In genomic region chr11:71787014-71787823, GRCh38 we compare ENCODE assay signal across 1 cellular context.
TF ChIP-seq lines count a peak whose summit lies in the region.

No MANE protein-coding gene starts in this region.

TF ChIP-seq in HepG2, 621 proteins besides CTCF, POLR2A, EP300 and RAD21 (continued from another document):
- no peak for TF ChIP-seq ZC3H4 (CRISPR knock-in tag; IDR thresholded peaks at IDR 0.05; ENCODE audit: borderline replicate concordance)
- TF ChIP-seq ZEB1 (IDR thresholded peaks at IDR 0.05; ENCODE audit: insufficient replicate concordance, low read depth) = no peak
- peak; percentile 60; the same call in 1 of the 2 replicates for TF ChIP-seq MYC (CRISPR knock-in tag; IDR thresholded peaks at IDR 0.05; ENCODE audit: borderline replicate concordance)
- TF ChIP-seq BATF2 (CRISPR knock-in tag; IDR thresholded peaks at IDR 0.05) = no peak
- TF ChIP-seq ZBTB43 (CRISPR knock-in tag; conservative IDR thresholded peaks at IDR 0.05) = no peak
- TF ChIP-seq ZNF703 (CRISPR knock-in tag; IDR thresholded peaks at IDR 0.05; ENCODE audit: borderline replicate concordance) = no peak
- peak; percentile 46; the same call in 1 of the 2 replicates for TF ChIP-seq GABPB1 (CRISPR knock-in tag; IDR thresholded peaks at IDR 0.05)
- no peak for TF ChIP-seq ZSCAN25 (CRISPR knock-in tag; IDR thresholded peaks at IDR 0.05)
- no peak for TF ChIP-seq ZSCAN21 (CRISPR knock-in tag; IDR thresholded peaks at IDR 0.05; ENCODE audit: borderline replicate concordance)
- no peak for TF ChIP-seq ZNF562 (CRISPR knock-in tag; IDR thresholded peaks at IDR 0.05; ENCODE audit: borderline replicate concordance)
- no peak for TF ChIP-seq ZNF567 (CRISPR knock-in tag; IDR thresholded peaks at IDR 0.05; ENCODE audit: borderline replicate concordance)
- no peak for TF ChIP-seq ZNF121 (CRISPR knock-in tag; IDR thresholded peaks at IDR 0.05)
- no peak for TF ChIP-seq ZNF580 (CRISPR knock-in tag; IDR thresholded peaks at IDR 0.05; ENCODE audit: borderline replicate concordance, low read depth)
- TF ChIP-seq RBAK (CRISPR knock-in tag; IDR thresholded peaks at IDR 0.05) = no peak
- TF ChIP-seq, protein P1, sequence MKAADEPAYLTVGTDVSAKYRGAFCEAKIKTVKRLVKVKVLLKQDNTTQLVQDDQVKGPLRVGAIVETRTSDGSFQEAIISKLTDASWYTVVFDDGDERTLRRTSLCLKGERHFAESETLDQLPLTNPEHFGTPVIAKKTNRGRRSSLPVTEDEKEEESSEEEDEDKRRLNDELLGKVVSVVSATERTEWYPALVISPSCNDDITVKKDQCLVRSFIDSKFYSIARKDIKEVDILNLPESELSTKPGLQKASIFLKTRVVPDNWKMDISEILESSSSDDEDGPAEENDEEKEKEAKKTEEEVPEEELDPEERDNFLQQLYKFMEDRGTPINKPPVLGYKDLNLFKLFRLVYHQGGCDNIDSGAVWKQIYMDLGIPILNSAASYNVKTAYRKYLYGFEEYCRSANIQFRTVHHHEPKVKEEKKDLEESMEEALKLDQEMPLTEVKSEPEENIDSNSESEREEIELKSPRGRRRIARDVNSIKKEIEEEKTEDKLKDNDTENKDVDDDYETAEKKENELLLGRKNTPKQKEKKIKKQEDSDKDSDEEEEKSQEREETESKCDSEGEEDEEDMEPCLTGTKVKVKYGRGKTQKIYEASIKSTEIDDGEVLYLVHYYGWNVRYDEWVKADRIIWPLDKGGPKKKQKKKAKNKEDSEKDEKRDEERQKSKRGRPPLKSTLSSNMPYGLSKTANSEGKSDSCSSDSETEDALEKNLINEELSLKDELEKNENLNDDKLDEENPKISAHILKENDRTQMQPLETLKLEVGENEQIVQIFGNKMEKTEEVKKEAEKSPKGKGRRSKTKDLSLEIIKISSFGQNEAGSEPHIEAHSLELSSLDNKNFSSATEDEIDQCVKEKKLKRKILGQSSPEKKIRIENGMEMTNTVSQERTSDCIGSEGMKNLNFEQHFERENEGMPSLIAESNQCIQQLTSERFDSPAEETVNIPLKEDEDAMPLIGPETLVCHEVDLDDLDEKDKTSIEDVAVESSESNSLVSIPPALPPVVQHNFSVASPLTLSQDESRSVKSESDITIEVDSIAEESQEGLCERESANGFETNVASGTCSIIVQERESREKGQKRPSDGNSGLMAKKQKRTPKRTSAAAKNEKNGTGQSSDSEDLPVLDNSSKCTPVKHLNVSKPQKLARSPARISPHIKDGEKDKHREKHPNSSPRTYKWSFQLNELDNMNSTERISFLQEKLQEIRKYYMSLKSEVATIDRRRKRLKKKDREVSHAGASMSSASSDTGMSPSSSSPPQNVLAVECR (CRISPR knock-in tag; IDR thresholded peaks at IDR 0.05; ENCODE audit: borderline replicate concordance) = peak; percentile 45; the same call in 1 of the 2 replicates
- no peak for TF ChIP-seq YEATS4 (CRISPR knock-in tag; IDR thresholded peaks at IDR 0.05; ENCODE audit: borderline replicate concordance)
- TF ChIP-seq PHF21A (CRISPR knock-in tag; IDR thresholded peaks at IDR 0.05) = no peak
- TF ChIP-seq SPEN (CRISPR knock-in tag; IDR thresholded peaks at IDR 0.05; ENCODE audit: low read depth) = no peak
- no peak for TF ChIP-seq FOXC1 (CRISPR knock-in tag; IDR thresholded peaks at IDR 0.05; ENCODE audit: borderline replicate concordance)
- no peak for TF ChIP-seq SP140L (CRISPR knock-in tag; IDR thresholded peaks at IDR 0.05; ENCODE audit: borderline replicate concordance)
- TF ChIP-seq, protein P2, sequence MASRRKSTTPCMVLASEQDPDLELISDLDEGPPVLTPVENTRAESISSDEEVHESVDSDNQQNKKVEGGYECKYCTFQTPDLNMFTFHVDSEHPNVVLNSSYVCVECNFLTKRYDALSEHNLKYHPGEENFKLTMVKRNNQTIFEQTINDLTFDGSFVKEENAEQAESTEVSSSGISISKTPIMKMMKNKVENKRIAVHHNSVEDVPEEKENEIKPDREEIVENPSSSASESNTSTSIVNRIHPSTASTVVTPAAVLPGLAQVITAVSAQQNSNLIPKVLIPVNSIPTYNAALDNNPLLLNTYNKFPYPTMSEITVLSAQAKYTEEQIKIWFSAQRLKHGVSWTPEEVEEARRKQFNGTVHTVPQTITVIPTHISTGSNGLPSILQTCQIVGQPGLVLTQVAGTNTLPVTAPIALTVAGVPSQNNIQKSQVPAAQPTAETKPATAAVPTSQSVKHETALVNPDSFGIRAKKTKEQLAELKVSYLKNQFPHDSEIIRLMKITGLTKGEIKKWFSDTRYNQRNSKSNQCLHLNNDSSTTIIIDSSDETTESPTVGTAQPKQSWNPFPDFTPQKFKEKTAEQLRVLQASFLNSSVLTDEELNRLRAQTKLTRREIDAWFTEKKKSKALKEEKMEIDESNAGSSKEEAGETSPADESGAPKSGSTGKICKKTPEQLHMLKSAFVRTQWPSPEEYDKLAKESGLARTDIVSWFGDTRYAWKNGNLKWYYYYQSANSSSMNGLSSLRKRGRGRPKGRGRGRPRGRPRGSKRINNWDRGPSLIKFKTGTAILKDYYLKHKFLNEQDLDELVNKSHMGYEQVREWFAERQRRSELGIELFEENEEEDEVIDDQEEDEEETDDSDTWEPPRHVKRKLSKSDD (CRISPR knock-in tag; IDR thresholded peaks at IDR 0.05; ENCODE audit: low read depth) = no peak
- TF ChIP-seq, protein P3, sequence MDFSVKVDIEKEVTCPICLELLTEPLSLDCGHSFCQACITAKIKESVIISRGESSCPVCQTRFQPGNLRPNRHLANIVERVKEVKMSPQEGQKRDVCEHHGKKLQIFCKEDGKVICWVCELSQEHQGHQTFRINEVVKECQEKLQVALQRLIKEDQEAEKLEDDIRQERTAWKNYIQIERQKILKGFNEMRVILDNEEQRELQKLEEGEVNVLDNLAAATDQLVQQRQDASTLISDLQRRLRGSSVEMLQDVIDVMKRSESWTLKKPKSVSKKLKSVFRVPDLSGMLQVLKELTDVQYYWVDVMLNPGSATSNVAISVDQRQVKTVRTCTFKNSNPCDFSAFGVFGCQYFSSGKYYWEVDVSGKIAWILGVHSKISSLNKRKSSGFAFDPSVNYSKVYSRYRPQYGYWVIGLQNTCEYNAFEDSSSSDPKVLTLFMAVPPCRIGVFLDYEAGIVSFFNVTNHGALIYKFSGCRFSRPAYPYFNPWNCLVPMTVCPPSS (IDR thresholded peaks at IDR 0.05) = no peak
- TF ChIP-seq, protein P4, sequence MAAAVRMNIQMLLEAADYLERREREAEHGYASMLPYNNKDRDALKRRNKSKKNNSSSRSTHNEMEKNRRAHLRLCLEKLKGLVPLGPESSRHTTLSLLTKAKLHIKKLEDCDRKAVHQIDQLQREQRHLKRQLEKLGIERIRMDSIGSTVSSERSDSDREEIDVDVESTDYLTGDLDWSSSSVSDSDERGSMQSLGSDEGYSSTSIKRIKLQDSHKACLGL (CRISPR knock-in tag; IDR thresholded peaks at IDR 0.05) = peak; percentile 62; the same call in 1 of the 2 replicates
- TF ChIP-seq HIC2 (CRISPR knock-in tag; IDR thresholded peaks at IDR 0.05; ENCODE audit: low read depth) = no peak
- TF ChIP-seq, protein P5, sequence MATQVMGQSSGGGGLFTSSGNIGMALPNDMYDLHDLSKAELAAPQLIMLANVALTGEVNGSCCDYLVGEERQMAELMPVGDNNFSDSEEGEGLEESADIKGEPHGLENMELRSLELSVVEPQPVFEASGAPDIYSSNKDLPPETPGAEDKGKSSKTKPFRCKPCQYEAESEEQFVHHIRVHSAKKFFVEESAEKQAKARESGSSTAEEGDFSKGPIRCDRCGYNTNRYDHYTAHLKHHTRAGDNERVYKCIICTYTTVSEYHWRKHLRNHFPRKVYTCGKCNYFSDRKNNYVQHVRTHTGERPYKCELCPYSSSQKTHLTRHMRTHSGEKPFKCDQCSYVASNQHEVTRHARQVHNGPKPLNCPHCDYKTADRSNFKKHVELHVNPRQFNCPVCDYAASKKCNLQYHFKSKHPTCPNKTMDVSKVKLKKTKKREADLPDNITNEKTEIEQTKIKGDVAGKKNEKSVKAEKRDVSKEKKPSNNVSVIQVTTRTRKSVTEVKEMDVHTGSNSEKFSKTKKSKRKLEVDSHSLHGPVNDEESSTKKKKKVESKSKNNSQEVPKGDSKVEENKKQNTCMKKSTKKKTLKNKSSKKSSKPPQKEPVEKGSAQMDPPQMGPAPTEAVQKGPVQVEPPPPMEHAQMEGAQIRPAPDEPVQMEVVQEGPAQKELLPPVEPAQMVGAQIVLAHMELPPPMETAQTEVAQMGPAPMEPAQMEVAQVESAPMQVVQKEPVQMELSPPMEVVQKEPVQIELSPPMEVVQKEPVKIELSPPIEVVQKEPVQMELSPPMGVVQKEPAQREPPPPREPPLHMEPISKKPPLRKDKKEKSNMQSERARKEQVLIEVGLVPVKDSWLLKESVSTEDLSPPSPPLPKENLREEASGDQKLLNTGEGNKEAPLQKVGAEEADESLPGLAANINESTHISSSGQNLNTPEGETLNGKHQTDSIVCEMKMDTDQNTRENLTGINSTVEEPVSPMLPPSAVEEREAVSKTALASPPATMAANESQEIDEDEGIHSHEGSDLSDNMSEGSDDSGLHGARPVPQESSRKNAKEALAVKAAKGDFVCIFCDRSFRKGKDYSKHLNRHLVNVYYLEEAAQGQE (IDR thresholded peaks at IDR 0.05; ENCODE audit: borderline replicate concordance in 1 of 2, low read depth in 1 of 2, low read length in 2 of 2) = no peak
- TF ChIP-seq ZSCAN31 (CRISPR knock-in tag; IDR thresholded peaks at IDR 0.05; ENCODE audit: low read depth) = no peak
- no peak for TF ChIP-seq ZSCAN12 (CRISPR knock-in tag; IDR thresholded peaks at IDR 0.05)
- TF ChIP-seq NCOA2 (CRISPR knock-in tag; IDR thresholded peaks at IDR 0.05) = no peak
